17 cellular contexts compared by ENCODE assay signal in the genomic region with DNA sequence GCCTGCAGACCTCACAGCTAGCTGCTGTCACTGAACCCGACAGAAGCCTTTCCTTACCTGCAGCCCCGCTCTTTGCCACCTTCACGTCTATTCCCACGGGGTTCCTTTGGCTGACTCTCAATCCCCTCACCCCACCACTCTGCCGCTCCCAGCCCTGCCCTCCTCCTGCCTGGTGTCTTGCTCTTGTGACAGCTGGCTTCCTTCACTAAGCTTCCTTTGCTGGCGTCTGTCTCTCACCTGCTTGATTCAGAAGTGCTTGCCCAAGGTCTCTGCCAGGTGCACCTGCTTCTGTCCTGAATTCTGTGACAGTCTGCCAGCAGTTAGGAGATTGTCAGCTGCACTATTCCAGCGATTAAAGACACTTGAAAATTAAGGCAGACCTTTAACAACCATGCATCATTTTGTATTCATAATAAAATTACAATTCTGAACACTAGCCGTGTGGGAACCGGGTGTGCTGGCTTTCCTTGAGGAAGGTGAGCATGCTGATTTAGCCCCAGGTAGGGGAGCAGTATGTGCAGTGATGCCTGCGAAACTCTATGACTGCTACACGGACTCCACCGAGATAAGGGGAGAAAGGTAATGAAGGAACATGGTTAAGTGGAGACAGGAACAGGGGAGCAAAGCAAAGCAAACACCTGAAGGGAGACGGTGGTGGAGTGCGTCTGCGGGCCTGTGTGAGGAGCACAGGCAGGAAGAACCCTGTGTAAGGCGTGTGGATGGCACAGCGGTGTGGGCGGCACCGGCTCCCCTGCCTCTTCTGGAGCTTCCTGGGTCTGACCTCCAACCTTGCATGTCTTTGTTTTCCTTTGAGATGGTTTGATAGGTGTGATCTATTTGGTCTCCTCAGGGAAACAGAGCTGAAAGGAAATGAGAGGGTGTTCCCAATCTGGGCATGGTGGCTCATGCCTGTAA.
DNase-seq lines count a peak whose midpoint lies in the region; FAIRE-seq and TF ChIP-seq lines count a peak whose summit lies in the region.
"Had no signal": no experiment of that assay in that cellular context is flagged by ENCODE, and none has a peak within 500 bp of the region (broad histone marks: within the 10 kb centered on the region; RNA-seq: fewer than 3 reads in every experiment).

No MANE protein-coding gene starts in this region.

- TF ChIP-seq POLR2A in GM12891 (IDR thresholded peaks at IDR 0.05; ENCODE audit: low read depth, low read length) (no peak), GM12892 (IDR thresholded peaks at IDR 0.05; ENCODE audit: low read depth, low read length) (no peak)

- H3K36me3 Mint-ChIP-seq in glutamatergic neuron (ENCODE audit: unreplicated experiment), result peaks cover 7% of the 10 kb centered on the region

- H2AFZ ChIP-seq in mesenchymal stem cell (ENCODE audit: low read depth, low read length), result no peak overlapping the region

- H4K91ac ChIP-seq in mesenchymal stem cell (ENCODE audit: low read length), result no peak overlapping the region

- peaks cover 21% of the 10 kb centered on the region for H3K9me3 Mint-ChIP-seq in glutamatergic neuron (ENCODE audit: unreplicated experiment)
- H3K9me3 Mint-ChIP-seq: activated CD4-positive, alpha-beta T cell treated with anti-CD3 and anti-CD28 coated beads, Interleukin-2, amount 10 ng/mL, durations not matched to agents 7 days and 5 days; activated T-cell treated with anti-CD3 and anti-CD28 coated beads, Interleukin-2, amount 50 U/mL, for 4 hours; neural crest cell had no signal

- peaks cover 23% of the 10 kb centered on the region for H3K79me1 ChIP-seq in mesenchymal stem cell (replicated peaks; ENCODE audit: low read length, poor library complexity, severe bottlenecking)

- no peak overlapping the region for H3K9ac ChIP-seq in mesenchymal stem cell (ENCODE audit: low read length)

- H3K4me1 Mint-ChIP-seq in glutamatergic neuron (ENCODE audit: low read depth, unreplicated experiment), result peaks cover 32% of the 10 kb centered on the region
- H3K4me1 Mint-ChIP-seq: activated CD4-positive, alpha-beta T cell treated with anti-CD3 and anti-CD28 coated beads, Interleukin-2, amount 10 ng/mL, durations not matched to agents 7 days and 5 days; neural crest cell had no signal

- no peaks in the 10 kb centered on the region for H3K27me3 ChIP-seq in mesenchymal stem cell (ENCODE audit: control insufficient read depth in 1 of 2, insufficient read depth in 1 of 2, low read length in 2 of 2)

- peaks cover 4% of the 10 kb centered on the region for H3K27me3 Mint-ChIP-seq in glutamatergic neuron (ENCODE audit: unreplicated experiment)
- H3K27me3 Mint-ChIP-seq: activated CD4-positive, alpha-beta T cell treated with anti-CD3 and anti-CD28 coated beads, Interleukin-2, amount 10 ng/mL, durations not matched to agents 7 days and 5 days had no signal

- H3K18ac ChIP-seq in mesenchymal stem cell (ENCODE audit: low read depth in 1 of 2, low read length in 2 of 2), result no peak overlapping the region

- H2BK5ac ChIP-seq in mesenchymal stem cell (ENCODE audit: low read depth, low read length, poor library complexity, severe bottlenecking), result no peak overlapping the region

- no peak for FAIRE-seq in GM12891 (lab: Jason Lieb, UNC)
- no peak for FAIRE-seq in GM12892 (lab: Jason Lieb, UNC)
- FAIRE-seq: GM19239, keratinocyte had no signal

- no peak overlapping the region for H2BK120ac ChIP-seq in mesenchymal stem cell (ENCODE audit: low read depth, low read length)

- H2AK5ac ChIP-seq in mesenchymal stem cell (ENCODE audit: low read length, severe bottlenecking), result no peak overlapping the region

- H2BK12ac ChIP-seq in mesenchymal stem cell (ENCODE audit: low read length in 2 of 2), result no peak overlapping the region

- peak overlapping the region; percentile 69 for H3K27ac Mint-ChIP-seq in glutamatergic neuron (ENCODE audit: unreplicated experiment)
- H3K27ac Mint-ChIP-seq: activated CD4-positive, alpha-beta T cell treated with anti-CD3 and anti-CD28 coated beads, Interleukin-2, amount 10 ng/mL, durations not matched to agents 7 days and 5 days had no signal

- H3K4ac ChIP-seq in mesenchymal stem cell (ENCODE audit: low read depth in 1 of 2, low read length in 2 of 2), result no peak overlapping the region

- TF ChIP-seq CTCF in glutamatergic neuron (IDR thresholded peaks at IDR 0.05; ENCODE audit: partially characterized antibody, unreplicated experiment), result no peak

- 96% methylated on average over 18 of the region's 19 CpGs for WGBS in mesenchymal stem cell

- H3K23ac ChIP-seq in mesenchymal stem cell (ENCODE audit: low read length in 2 of 2), result no peak overlapping the region

- no peak overlapping the region for H3K4me3 ChIP-seq in mesenchymal stem cell (ENCODE audit: insufficient read depth in 1 of 2, low read depth in 1 of 2, low read length in 2 of 2)

- no peaks in the 10 kb centered on the region for H3K9me3 ChIP-seq in mesenchymal stem cell (ENCODE audit: control insufficient read depth, low read length)

- no peak overlapping the region for H4K8ac ChIP-seq in mesenchymal stem cell (ENCODE audit: low read length)

- no peak overlapping the region for H3K14ac ChIP-seq in mesenchymal stem cell (ENCODE audit: low read length in 2 of 2)

- H3K36me3 ChIP-seq in mesenchymal stem cell (ENCODE audit: control insufficient read depth in 1 of 2, insufficient read depth in 2 of 2, low read depth in 1 of 2, low read length in 2 of 2), result peaks cover 73 to 95% of the 10 kb centered on the region in 2 experiments

- no peak overlapping the region for H3K27ac ChIP-seq in mesenchymal stem cell (ENCODE audit: low read length, poor library complexity, severe bottlenecking)

- no peaks in the 10 kb centered on the region for H3K4me1 ChIP-seq in mesenchymal stem cell (ENCODE audit: control insufficient read depth, insufficient read depth, low read depth, low read length)

- peak; percentile 22 for DNase-seq in COLO668 (lab: John Stamatoyannopoulos, UW; ENCODE audit: unreplicated experiment)
- DNase-seq in NCI-H128 (lab: John Stamatoyannopoulos, UW; ENCODE audit: unreplicated experiment), result peak; percentile 70
- peak; percentile 42 for DNase-seq in NCI-H2196 treated with DMSO at 0.1 percent for 48 hours (lab: John Stamatoyannopoulos, UW; ENCODE audit: unreplicated experiment)
- DNase-seq in glutamatergic neuron, result no peak
- DNase-seq in GM12891 (ENCODE audit: insufficient read length, low spot score), result no peak
- DNase-seq in mesenchymal stem cell, result no peak
- no peak for DNase-seq in GM12892 (ENCODE audit: insufficient read length)
- no peak for DNase-seq in iPS-NIHi7 (ENCODE audit: extremely low spot score)
- DNase-seq: activated CD4-positive, alpha-beta T cell treated with anti-CD3 and anti-CD28 coated beads, Interleukin-2, amount 10 ng/mL, durations not matched to agents 7 days and 5 days; activated T-cell treated with anti-CD3 and anti-CD28 coated beads, Interleukin-2, amount 50 U/mL, for 4 hours; NCI-H226; OCI-M1; substantia nigra; T-helper 9 cell had no signal

- H3K4me2 ChIP-seq in mesenchymal stem cell (ENCODE audit: low read length, poor library complexity, severe bottlenecking), result no peak overlapping the region

- H3K4me3 Mint-ChIP-seq in glutamatergic neuron (ENCODE audit: unreplicated experiment), result no peak overlapping the region
- H3K4me3 Mint-ChIP-seq: activated CD4-positive, alpha-beta T cell treated with anti-CD3 and anti-CD28 coated beads, Interleukin-2, amount 10 ng/mL, durations not matched to agents 7 days and 5 days; activated T-cell treated with anti-CD3 and anti-CD28 coated beads, Interleukin-2, amount 50 U/mL, for 4 hours; neural crest cell had no signal

- H2BK15ac ChIP-seq in mesenchymal stem cell (ENCODE audit: low read depth, poor library complexity, severe bottlenecking), result no peak overlapping the region

TF ChIP-seq in GM12891, 5 proteins besides CTCF, POLR2A, EP300 and RAD21:
- TF ChIP-seq POU2F2 (IDR thresholded peaks at IDR 0.05; ENCODE audit: low read depth, low read length) (no peak), SPI1 (IDR thresholded peaks at IDR 0.05; ENCODE audit: low read depth, low read length) (no peak), PAX5 (IDR thresholded peaks at IDR 0.05; ENCODE audit: insufficient read depth, low read length, severe bottlenecking) (no peak), TAF1 (IDR thresholded peaks at IDR 0.05; ENCODE audit: low read depth, low read length) (no peak), POLR2AphosphoS5 (IDR thresholded peaks at IDR 0.05; ENCODE audit: low read depth, low read length) (no peak)

Comparison
In these comparisons a context has a peak if more than half of its experiments do, and no peak if none do; other contexts are left out.
1. DNase-seq: peak in COLO668 (single experiment), NCI-H128 (single experiment) and NCI-H2196 treated with DMSO at 0.1 percent for 48 hours (single experiment); none in glutamatergic neuron (single experiment), GM12891 (single experiment), mesenchymal stem cell (single experiment), GM12892 (single experiment) and iPS-NIHi7 (single experiment).